In genomic region chr19:4343056-4343844, GRCh38 we compare ENCODE assay signal across 8 cellular contexts. TPM values are rescaled to one million over a fixed set of nuclear protein-coding genes. Genes with fewer than 3 reads are reported as not detected.
DNase-seq lines count a peak whose midpoint lies in the region; ATAC-seq and TF ChIP-seq lines count a peak whose summit lies in the region.

Gene MPND (plus strand): TSS chr19:4343562. CDS start chr19:4343594, 32 bp downstream.

- no peaks in the 10 kb centered on the region for H3K27me3 Mint-ChIP-seq in IgD-negative memory B cell
- no peaks in the 10 kb centered on the region for H3K27me3 Mint-ChIP-seq in natural killer cell treated with Interleukin-12 subunit alpha and Interleukin-12 subunit beta and Interleukin-15 and Interleukin-18, amount 100 ng/mL, for 72 hours

- H3K36me3 Mint-ChIP-seq in IgD-negative memory B cell: peaks cover 3% of the 10 kb centered on the region
- no peaks in the 10 kb centered on the region for H3K36me3 Mint-ChIP-seq in natural killer cell treated with Interleukin-12 subunit alpha and Interleukin-12 subunit beta and Interleukin-15 and Interleukin-18, amount 100 ng/mL, for 72 hours

- peak within 1 kb of the TSS; percentile 74 for H3K4me3 ChIP-seq in fibroblast of mammary gland (ENCODE audit: control insufficient read depth, low read depth, low read length)

- TF ChIP-seq CTCF in fibroblast of mammary gland (conservative IDR thresholded peaks at IDR 0.05; ENCODE audit: control insufficient read depth, insufficient read depth, low read depth, low read length): peak; percentile 28

- H3K4me3 Mint-ChIP-seq in IgD-negative memory B cell: peak within 1 kb of the TSS; percentile 82 to 95 (median 91)
- H3K4me3 Mint-ChIP-seq in natural killer cell treated with Interleukin-12 subunit alpha and Interleukin-12 subunit beta and Interleukin-15 and Interleukin-18, amount 100 ng/mL, for 72 hours: peak within 1 kb of the TSS; percentile 91

- peaks cover 0 to 1% (median 0%) of the 10 kb centered on the region in 3 donors for H3K9me3 Mint-ChIP-seq in IgD-negative memory B cell
- no peaks in the 10 kb centered on the region for H3K9me3 Mint-ChIP-seq in natural killer cell treated with Interleukin-12 subunit alpha and Interleukin-12 subunit beta and Interleukin-15 and Interleukin-18, amount 100 ng/mL, for 72 hours

- ATAC-seq in GM21528 (IDR thresholded peaks at IDR 0.05; ENCODE audit: low FRiP score, unreplicated experiment): peak; percentile 41
- peak; percentile 85 to 88 for ATAC-seq in natural killer cell treated with Interleukin-12 subunit alpha and Interleukin-12 subunit beta and Interleukin-15 and Interleukin-18, amount 100 ng/mL, for 72 hours
- peak; percentile 74 for ATAC-seq in stimulated activated naive CD8-positive, alpha-beta T cell treated with anti-CD3 and anti-CD28 coated beads, Interleukin-15, Interleukin-2, amounts not matched to agents 100 U/mL and 50 U/mL, for 24 hours

- peaks cover 10 to 18% (median 16%) of the 10 kb centered on the region in 3 donors for H3K4me1 Mint-ChIP-seq in IgD-negative memory B cell
- H3K4me1 Mint-ChIP-seq in natural killer cell treated with Interleukin-12 subunit alpha and Interleukin-12 subunit beta and Interleukin-15 and Interleukin-18, amount 100 ng/mL, for 72 hours (ENCODE audit: low read depth in 2 of 2): peaks cover 28 to 33% of the 10 kb centered on the region in 2 donors

- peak; percentile 51 for DNase-seq in DMS153 (lab: John Stamatoyannopoulos, UW)
- peak; percentile 81 for DNase-seq in RPMI7951 (ENCODE audit: low read depth)
- DNase-seq in activated T-helper 1 cell treated with anti-CD3 and anti-CD28 coated beads, Interleukin-2, amount 50 U/mL, for 16 hours (ENCODE audit: low read depth in 1 of 2, low spot score in 1 of 2): peak; percentile 86 to 88
- DNase-seq in fibroblast of mammary gland (ENCODE audit: low read depth): peak; percentile 64
- DNase-seq in natural killer cell treated with Interleukin-12 subunit alpha and Interleukin-12 subunit beta and Interleukin-15 and Interleukin-18, amount 100 ng/mL, for 72 hours (ENCODE audit: low spot score): peak; percentile 97
- DNase-seq in stimulated activated naive CD8-positive, alpha-beta T cell treated with anti-CD3 and anti-CD28 coated beads, Interleukin-15, Interleukin-2, amounts not matched to agents 100 U/mL and 50 U/mL, for 24 hours: peak; percentile 98

- peak within 1 kb of the TSS; percentile 80 to 96 (median 93) for H3K27ac Mint-ChIP-seq in IgD-negative memory B cell
- H3K27ac Mint-ChIP-seq in natural killer cell treated with Interleukin-12 subunit alpha and Interleukin-12 subunit beta and Interleukin-15 and Interleukin-18, amount 100 ng/mL, for 72 hours: peak within 1 kb of the TSS; percentile 73 to 78

RNA-seq across cellular contexts. Expression of gene MPND, which starts in this region (rescaled TPM):
- 9.7 TPM for polyA plus RNA-seq in IgD-negative memory B cell
- total RNA-seq in RPMI7951 (2014; rRNA removed; shearing (Covaris generic)): 4.0 and 4.8 TPM in 2 replicates
- total RNA-seq in natural killer cell treated with Interleukin-12 subunit alpha and Interleukin-12 subunit beta and Interleukin-15 and Interleukin-18, amount 100 ng/mL, for 72 hours: 10 to 100 TPM; 28.3 to 73.5 TPM

Comparison
In these comparisons a context has a peak if more than half of its experiments do, and no peak if none do; other contexts are left out.
1. Peak in every context shown above with its lines: DNase-seq, ATAC-seq and H3K4me3 ChIP-seq.